Comparison of ENCODE assay signal across 23 cellular contexts in genomic region chr4:184111433-184111832, GRCh38.
"Had no signal": no experiment of that assay in that cellular context is flagged by ENCODE, and none has a peak within 500 bp of the region (broad histone marks: within the 10 kb centered on the region; RNA-seq: fewer than 3 reads in every experiment).

No MANE protein-coding gene starts in this region.

- H3K27ac ChIP-seq: left ventricle myocardium inferior, neural progenitor cell, pancreas, prostate gland, sigmoid colon, spleen, tibial nerve, uterus had no signal

- H3K4me1 Mint-ChIP-seq: memory B cell; naive thymus-derived CD8-positive, alpha-beta T cell; nephron; neural progenitor cell; stimulated activated effector memory CD8-positive, alpha-beta T cell treated with anti-CD3 and anti-CD28 coated beads, Interleukin-12 subunit alpha, Interleukin-12 subunit beta, amount 100 ng/mL, for 72 hours had no signal

- H3K4me3 Mint-ChIP-seq: memory B cell; naive thymus-derived CD8-positive, alpha-beta T cell; nephron; neural progenitor cell; stimulated activated effector memory CD8-positive, alpha-beta T cell treated with anti-CD3 and anti-CD28 coated beads, Interleukin-12 subunit alpha, Interleukin-12 subunit beta, amount 100 ng/mL, for 72 hours; stimulated activated naive CD8-positive, alpha-beta T cell treated with anti-CD3 and anti-CD28 coated beads, Interleukin-15, Interleukin-2, amounts not matched to agents 100 ng/mL and 50 ng/mL, for 24 hours; type B pancreatic cell had no signal

- H3K4me1 ChIP-seq: left ventricle myocardium inferior, neural progenitor cell, pancreas, prostate gland, sigmoid colon, spleen, tibial nerve, uterus had no signal

- H3K36me3 Mint-ChIP-seq: memory B cell; naive thymus-derived CD8-positive, alpha-beta T cell; neural progenitor cell; stimulated activated effector memory CD8-positive, alpha-beta T cell treated with anti-CD3 and anti-CD28 coated beads, Interleukin-12 subunit alpha, Interleukin-12 subunit beta, amount 100 ng/mL, for 72 hours; type B pancreatic cell had no signal

- DNase-seq: head of caudate nucleus; hippocampal formation; kidney glomerular epithelial cell; left colon; left ventricle myocardium inferior; naive thymus-derived CD8-positive, alpha-beta T cell; pancreas; retina; right cardiac atrium; sigmoid colon; small intestine; spleen; stimulated activated CD4-positive, alpha-beta T cell treated with anti-CD3 and anti-CD28 coated beads, Interleukin-4, amount 100 ng/mL, for 24 hours; stimulated activated naive CD4-positive, alpha-beta T cell; uterus had no signal

- H3K4me3 ChIP-seq: left ventricle myocardium inferior, neural progenitor cell, pancreas, prostate gland, sigmoid colon, spleen, tibial nerve, uterus had no signal

- H3K27ac Mint-ChIP-seq: memory B cell; naive thymus-derived CD8-positive, alpha-beta T cell; neural progenitor cell; stimulated activated effector memory CD8-positive, alpha-beta T cell treated with anti-CD3 and anti-CD28 coated beads, Interleukin-12 subunit alpha, Interleukin-12 subunit beta, amount 100 ng/mL, for 72 hours; stimulated activated naive CD8-positive, alpha-beta T cell treated with anti-CD3 and anti-CD28 coated beads, Interleukin-15, Interleukin-2, amounts not matched to agents 100 ng/mL and 50 ng/mL, for 24 hours; type B pancreatic cell had no signal

- H3K27me3 ChIP-seq: neural progenitor cell, pancreas, tibial nerve, uterus had no signal

- H3K9me3 Mint-ChIP-seq: memory B cell; nephron; stimulated activated effector memory CD8-positive, alpha-beta T cell treated with anti-CD3 and anti-CD28 coated beads, Interleukin-12 subunit alpha, Interleukin-12 subunit beta, amount 100 ng/mL, for 72 hours; stimulated activated naive CD8-positive, alpha-beta T cell treated with anti-CD3 and anti-CD28 coated beads, Interleukin-15, Interleukin-2, amounts not matched to agents 100 ng/mL and 50 ng/mL, for 24 hours had no signal

- H3K36me3 ChIP-seq: left ventricle myocardium inferior, neural progenitor cell, pancreas, prostate gland, sigmoid colon, spleen, tibial nerve, uterus had no signal

- H3K9me3 ChIP-seq: left ventricle myocardium inferior, pancreas, prostate gland, uterus had no signal

- ATAC-seq: left colon; naive thymus-derived CD8-positive, alpha-beta T cell; right cardiac atrium; stimulated activated effector memory CD8-positive, alpha-beta T cell treated with anti-CD3 and anti-CD28 coated beads, Interleukin-12 subunit alpha, Interleukin-12 subunit beta, amount 100 ng/mL, for 72 hours had no signal
